8 cellular contexts compared by ENCODE assay signal in the genomic region with DNA sequence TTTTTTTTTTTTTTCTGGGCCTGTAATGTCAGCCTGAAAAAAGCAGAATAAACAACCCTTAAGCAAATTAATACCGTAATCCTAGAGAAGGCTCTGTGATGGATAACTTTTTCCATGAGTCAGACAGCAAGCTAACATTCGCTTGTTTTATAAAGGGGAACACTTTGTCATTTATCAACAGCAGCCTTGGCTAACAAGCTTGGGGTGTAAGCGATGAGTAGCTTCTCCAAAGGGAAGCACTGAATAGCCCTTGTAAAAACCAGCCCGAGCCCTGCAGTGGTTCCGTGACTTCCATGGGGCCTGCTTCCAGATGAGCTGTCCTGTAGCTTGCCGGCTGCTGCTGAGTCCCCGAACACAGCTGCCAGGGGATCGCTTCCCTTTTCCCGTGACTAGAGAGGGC. TPM values are rescaled to one million over a fixed set of nuclear protein-coding genes. Genes with fewer than 3 reads are reported as not detected.
A peak's percentile ranks its signal among the peaks of the same experiment; 100 is the strongest.
DNase-seq lines count a peak whose midpoint lies in the region; ATAC-seq and TF ChIP-seq lines count a peak whose summit lies in the region.

No MANE protein-coding gene starts in this region.

- H3K27ac ChIP-seq in cingulate gyrus (ENCODE audit: low read depth, low read length) (peak overlapping the region; percentile 93), uterus (peak overlapping the region; percentile 86 to 96)

- no peak overlapping the region for H3K4me3 ChIP-seq in AG09309 (ENCODE audit: control insufficient read depth, low read depth, low read length)
- H3K4me3 ChIP-seq in uterus, result peak overlapping the region in 1 of 2 donors; percentile 11

- intact Hi-C loops in uterus (cut with DNase I; ENCODE audit: low total_unique reads), result no loop called here

- peak; percentile 93 for DNase-seq in AG09309 (ENCODE audit: low read depth)
- peak; percentile 60 for DNase-seq in NCI-H82 treated with DMSO at 0.1 percent for 48 hours (lab: John Stamatoyannopoulos, UW; ENCODE audit: unreplicated experiment)
- DNase-seq in mucosa of gallbladder (ENCODE audit: low spot score), result peak; percentile 58
- peak; percentile 74 to 80 for DNase-seq in uterus
- DNase-seq in effector memory CD8-positive, alpha-beta T cell, result no peak
- no peak for DNase-seq in iPS-NIHi7 (ENCODE audit: extremely low spot score)
- DNase-seq in endothelial cell (ENCODE audit: low spot score), result no peak

- H3K36me3 Mint-ChIP-seq in effector memory CD8-positive, alpha-beta T cell (ENCODE audit: insufficient read depth), result peaks cover 2% of the 10 kb centered on the region
- H3K36me3 Mint-ChIP-seq in endothelial cell (ENCODE audit: low read depth, unreplicated experiment), result peaks cover 15% of the 10 kb centered on the region

- no peaks in the 10 kb centered on the region for H3K9me3 ChIP-seq in uterus

- no peak for TF ChIP-seq POLR2A in uterus (IDR thresholded peaks at IDR 0.05)

- peaks cover 21 to 24% of the 10 kb centered on the region in 2 donors for H3K4me1 Mint-ChIP-seq in effector memory CD8-positive, alpha-beta T cell (ENCODE audit: low read depth in 2 of 2)
- H3K4me1 Mint-ChIP-seq in endothelial cell (ENCODE audit: unreplicated experiment), result peaks cover 53% of the 10 kb centered on the region

- H3K4me1 ChIP-seq in uterus, result peaks cover 46 to 58% of the 10 kb centered on the region in 2 donors

- no peak overlapping the region for H3K4me3 Mint-ChIP-seq in effector memory CD8-positive, alpha-beta T cell
- no peak overlapping the region for H3K4me3 Mint-ChIP-seq in endothelial cell (ENCODE audit: unreplicated experiment)

- peak overlapping the region in 1 of 2 donors; percentile 92 for H3K27ac Mint-ChIP-seq in effector memory CD8-positive, alpha-beta T cell
- no peak overlapping the region for H3K27ac Mint-ChIP-seq in endothelial cell (ENCODE audit: unreplicated experiment)

- ATAC-seq in effector memory CD8-positive, alpha-beta T cell (replicated peaks), result no peak

- H3K27me3 Mint-ChIP-seq in effector memory CD8-positive, alpha-beta T cell, result peaks cover 0 to 23% of the 10 kb centered on the region in 2 donors
- peaks cover 9% of the 10 kb centered on the region for H3K27me3 Mint-ChIP-seq in endothelial cell (ENCODE audit: unreplicated experiment)

- TF ChIP-seq CTCF in AG09309 (IDR thresholded peaks at IDR 0.05; ENCODE audit: control insufficient read depth, insufficient read depth, low read depth, low read length, missing control alignments), result no peak
- no peak for TF ChIP-seq CTCF in uterus (IDR thresholded peaks at IDR 0.05)
- no peak for TF ChIP-seq CTCF in endothelial cell (IDR thresholded peaks at IDR 0.05; ENCODE audit: unreplicated experiment)

- H3K27me3 ChIP-seq in uterus, result no peaks in the 10 kb centered on the region

- no peaks in the 10 kb centered on the region for H3K36me3 ChIP-seq in uterus

- no peaks in the 10 kb centered on the region for H3K9me3 Mint-ChIP-seq in effector memory CD8-positive, alpha-beta T cell
- H3K9me3 Mint-ChIP-seq in endothelial cell (ENCODE audit: unreplicated experiment), result no peaks in the 10 kb centered on the region

RNA-seq across cellular contexts. Expression of gene CD9, which starts 29.6 kb away (rescaled TPM):
- total RNA-seq in mucosa of gallbladder (139 TPM), uterus (100 to 1,000 TPM; 161 to 275 (median 207) TPM), endothelial cell (ENCODE audit: unreplicated experiment) (67.2 TPM)

Comparison
In these comparisons a context has a peak if more than half of its experiments do, and no peak if none do; other contexts are left out.
1. DNase-seq: peak in AG09309 (single experiment), NCI-H82 treated with DMSO at 0.1 percent for 48 hours (single experiment), mucosa of gallbladder (single experiment) and uterus (2 of 2); none in effector memory CD8-positive, alpha-beta T cell (0 of 3), iPS-NIHi7 (single experiment) and endothelial cell (single experiment).